15 cellular contexts compared by ENCODE assay signal in the genomic region with DNA sequence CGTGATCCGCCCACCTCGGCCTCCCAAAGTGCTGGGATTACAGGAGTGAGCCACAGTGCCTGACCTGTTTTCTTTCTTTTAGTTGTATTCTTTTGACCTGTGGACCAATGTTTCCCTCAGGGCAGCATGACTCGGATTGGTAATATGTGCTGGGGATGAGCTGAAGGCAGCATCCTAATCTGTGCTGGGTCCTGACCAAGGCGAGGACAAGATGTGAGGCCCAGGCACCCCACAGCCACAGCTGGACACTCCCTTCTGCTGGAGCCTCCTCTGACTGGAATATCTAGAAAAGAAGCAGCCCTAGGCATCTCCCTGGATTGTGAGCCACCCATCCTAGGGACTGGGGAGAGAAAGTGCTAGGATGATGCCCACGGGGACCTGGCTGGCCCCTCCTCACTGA.
DNase-seq lines count a peak whose midpoint lies in the region; ATAC-seq and TF ChIP-seq lines count a peak whose summit lies in the region.
"Had no signal": no experiment of that assay in that cellular context is flagged by ENCODE, and none has a peak within 500 bp of the region (broad histone marks: within the 10 kb centered on the region; RNA-seq: fewer than 3 reads in every experiment).

No MANE protein-coding gene starts in this region.

- H3K9ac ChIP-seq in mesenchymal stem cell (ENCODE audit: low read length): no peak overlapping the region
- H3K9ac ChIP-seq: neural progenitor cell had no signal

- no peak overlapping the region for H2AK5ac ChIP-seq in mesenchymal stem cell (ENCODE audit: low read length, severe bottlenecking)

- no peak overlapping the region for H4K91ac ChIP-seq in mesenchymal stem cell (ENCODE audit: low read length)

- no peaks in the 10 kb centered on the region for H3K79me2 ChIP-seq in ACC112 (ENCODE audit: control insufficient read depth, insufficient read depth, low read length, unreplicated experiment)

- 78% methylated on average over 6 of the region's 6 CpGs for WGBS in mesenchymal stem cell

- peak; percentile 40 for DNase-seq in HFFc6
- peak; percentile 6 for DNase-seq in mesenchymal stem cell
- DNase-seq in pons (ENCODE audit: low spot score): no peak
- DNase-seq in CD8-positive, alpha-beta memory T cell: no peak
- no peak for DNase-seq in NCI-H146 (lab: John Stamatoyannopoulos, UW)
- DNase-seq: activated naive CD8-positive, alpha-beta T cell treated with anti-CD3 and anti-CD28 coated beads for 36 hours; kidney glomerular epithelial cell; NCI-H1417 treated with DMSO at 0.1 percent for 48 hours; NCI-H748 treated with DMSO at 0.1 percent for 48 hours; OCI-M1; T1000 had no signal

- 0 out of 2 replicates have a peak overlapping the region, but pooled peaks have one; percentile 37 for H3K27ac Mint-ChIP-seq in HFFc6
- peak overlapping the region; percentile 69 for H3K27ac Mint-ChIP-seq in dendritic cell treated with granulocyte-macrophage colony-stimulating factor and Interleukin-4, amounts not matched to agents 40 ng/mL and 50 ng/mL, for 4 days
- H3K27ac Mint-ChIP-seq in CD8-positive, alpha-beta memory T cell: peak overlapping the region in 1 of 8 donors; percentile 42
- H3K27ac Mint-ChIP-seq: activated naive CD8-positive, alpha-beta T cell treated with anti-CD3 and anti-CD28 coated beads for 36 hours; neural progenitor cell had no signal

- peaks cover 49% of the 10 kb centered on the region for H3K4me1 Mint-ChIP-seq in HFFc6 (ENCODE audit: low read depth)
- peaks cover 37% of the 10 kb centered on the region for H3K4me1 Mint-ChIP-seq in dendritic cell treated with granulocyte-macrophage colony-stimulating factor and Interleukin-4, amounts not matched to agents 40 ng/mL and 50 ng/mL, for 4 days (ENCODE audit: low read depth)
- peaks cover 9 to 16% (median 12%) of the 10 kb centered on the region in 3 donors for H3K4me1 Mint-ChIP-seq in CD8-positive, alpha-beta memory T cell

- no peaks in the 10 kb centered on the region for H3K9me3 Mint-ChIP-seq in HFFc6
- no peaks in the 10 kb centered on the region for H3K9me3 Mint-ChIP-seq in dendritic cell treated with granulocyte-macrophage colony-stimulating factor and Interleukin-4, amounts not matched to agents 40 ng/mL and 50 ng/mL, for 4 days
- H3K9me3 Mint-ChIP-seq in CD8-positive, alpha-beta memory T cell: no peaks in the 10 kb centered on the region
- H3K9me3 Mint-ChIP-seq: activated naive CD8-positive, alpha-beta T cell treated with anti-CD3 and anti-CD28 coated beads for 36 hours; neural progenitor cell had no signal

- no peak overlapping the region for H4K8ac ChIP-seq in mesenchymal stem cell (ENCODE audit: low read length)

- peaks cover 38% of the 10 kb centered on the region for H3K4me1 ChIP-seq in ACC112 (ENCODE audit: control insufficient read depth, insufficient read depth, low read length, unreplicated experiment)
- H3K4me1 ChIP-seq in mesenchymal stem cell (ENCODE audit: control insufficient read depth, insufficient read depth, low read depth, low read length): peaks cover 3% of the 10 kb centered on the region
- H3K4me1 ChIP-seq in CD8-positive, alpha-beta memory T cell (ENCODE audit: insufficient read depth, low read length): no peaks in the 10 kb centered on the region

- no peaks in the 10 kb centered on the region for H3K36me3 Mint-ChIP-seq in HFFc6 (ENCODE audit: low read depth)
- no peaks in the 10 kb centered on the region for H3K36me3 Mint-ChIP-seq in dendritic cell treated with granulocyte-macrophage colony-stimulating factor and Interleukin-4, amounts not matched to agents 40 ng/mL and 50 ng/mL, for 4 days (ENCODE audit: low read depth)
- no peaks in the 10 kb centered on the region for H3K36me3 Mint-ChIP-seq in CD8-positive, alpha-beta memory T cell
- H3K36me3 Mint-ChIP-seq: activated naive CD8-positive, alpha-beta T cell treated with anti-CD3 and anti-CD28 coated beads for 36 hours; neural progenitor cell had no signal

- H3K18ac ChIP-seq in mesenchymal stem cell (ENCODE audit: low read depth in 1 of 2, low read length in 2 of 2): no peak overlapping the region

- POLR2A ChIA-PET in CD8-positive, alpha-beta memory T cell (lab: Charles Lee): interaction anchor here (0.7 kb wide), 1 partner anchor 264 kb away, joined by 8 read pairs; no protein-coding TSS in a partner anchor

- H3K4me3 ChIP-seq in ACC112 (ENCODE audit: low read depth, low read length): no peak overlapping the region
- H3K4me3 ChIP-seq in mesenchymal stem cell (ENCODE audit: insufficient read depth in 1 of 2, low read depth in 1 of 2, low read length in 2 of 2): no peak overlapping the region
- H3K4me3 ChIP-seq in CD8-positive, alpha-beta memory T cell (ENCODE audit: low read length): no peak overlapping the region
- H3K4me3 ChIP-seq: neural progenitor cell had no signal

- H2BK5ac ChIP-seq in mesenchymal stem cell (ENCODE audit: low read depth, low read length, poor library complexity, severe bottlenecking): no peak overlapping the region

- no peak overlapping the region for H3K4ac ChIP-seq in mesenchymal stem cell (ENCODE audit: low read depth in 1 of 2, low read length in 2 of 2)

- no peaks in the 10 kb centered on the region for H3K9me3 ChIP-seq in mesenchymal stem cell (ENCODE audit: control insufficient read depth, low read length)
- H3K9me3 ChIP-seq in CD8-positive, alpha-beta memory T cell (ENCODE audit: low read length): no peaks in the 10 kb centered on the region

- H2AFZ ChIP-seq in ACC112 (ENCODE audit: low read length, unreplicated experiment): no peak overlapping the region
- no peak overlapping the region for H2AFZ ChIP-seq in mesenchymal stem cell (ENCODE audit: low read depth, low read length)
- H2AFZ ChIP-seq: neural progenitor cell had no signal

- no peak overlapping the region for H2BK12ac ChIP-seq in mesenchymal stem cell (ENCODE audit: low read length in 2 of 2)

- no peaks in the 10 kb centered on the region for H3K79me1 ChIP-seq in mesenchymal stem cell (replicated peaks; ENCODE audit: low read length, poor library complexity, severe bottlenecking)

- H3K27ac ChIP-seq in ACC112 (ENCODE audit: low read depth, low read length) (peak overlapping the region; percentile 95), mesenchymal stem cell (ENCODE audit: low read length, poor library complexity, severe bottlenecking) (no peak overlapping the region)
- H3K27ac ChIP-seq in CD8-positive, alpha-beta memory T cell (ENCODE audit: low read depth, low read length): no peak overlapping the region
- H3K27ac ChIP-seq: neural progenitor cell had no signal

- ATAC-seq in GM19452 (IDR thresholded peaks at IDR 0.05; ENCODE audit: unreplicated experiment): no peak

- no peak overlapping the region for H3K4me2 ChIP-seq in mesenchymal stem cell (ENCODE audit: low read length, poor library complexity, severe bottlenecking)
- H3K4me2 ChIP-seq: neural progenitor cell had no signal

- intact Hi-C loops in dendritic cell treated with granulocyte-macrophage colony-stimulating factor and Interleukin-4, amounts not matched to agents 40 ng/mL and 50 ng/mL, for 4 days (cut with micrococcal nuclease): no loop called here

- H3K36me3 ChIP-seq in ACC112 (ENCODE audit: insufficient read depth, low read length) (no peaks in the 10 kb centered on the region), mesenchymal stem cell (ENCODE audit: control insufficient read depth in 1 of 2, insufficient read depth in 2 of 2, low read depth in 1 of 2, low read length in 2 of 2) (no peaks in the 10 kb centered on the region)
- no peaks in the 10 kb centered on the region for H3K36me3 ChIP-seq in CD8-positive, alpha-beta memory T cell (ENCODE audit: insufficient read depth, low read length)
- H3K36me3 ChIP-seq: neural progenitor cell had no signal

- H3K23ac ChIP-seq in mesenchymal stem cell (ENCODE audit: low read length in 2 of 2): no peak overlapping the region

- no peak for TF ChIP-seq CTCF in HFFc6 (IDR thresholded peaks at IDR 0.05)

- H3K27me3 ChIP-seq in ACC112 (ENCODE audit: insufficient read depth, low read length): no peaks in the 10 kb centered on the region
- H3K27me3 ChIP-seq in mesenchymal stem cell (ENCODE audit: control insufficient read depth in 1 of 2, insufficient read depth in 1 of 2, low read length in 2 of 2): peaks cover 0 to 7% of the 10 kb centered on the region in 2 experiments
- H3K27me3 ChIP-seq in CD8-positive, alpha-beta memory T cell (ENCODE audit: insufficient read depth, low read length, poor library complexity, severe bottlenecking): no peaks in the 10 kb centered on the region
- H3K27me3 ChIP-seq: neural progenitor cell had no signal

- H3K14ac ChIP-seq in mesenchymal stem cell (ENCODE audit: low read length in 2 of 2): no peak overlapping the region

- no peak overlapping the region for H2BK120ac ChIP-seq in mesenchymal stem cell (ENCODE audit: low read depth, low read length)

- CTCF ChIA-PET in CD8-positive, alpha-beta memory T cell (lab: Charles Lee): interaction anchor here (1.1 to 1.4 kb wide), 2 partner anchors 97 to 98 kb away, joined by 5 read pairs; no protein-coding TSS in a partner anchor

- no peaks in the 10 kb centered on the region; the same call in 1 of the 2 replicates for H3K27me3 Mint-ChIP-seq in HFFc6 (ENCODE audit: insufficient read depth)
- peaks cover 6% of the 10 kb centered on the region for H3K27me3 Mint-ChIP-seq in dendritic cell treated with granulocyte-macrophage colony-stimulating factor and Interleukin-4, amounts not matched to agents 40 ng/mL and 50 ng/mL, for 4 days
- peaks cover 16 to 28% of the 10 kb centered on the region in 2 donors for H3K27me3 Mint-ChIP-seq in CD8-positive, alpha-beta memory T cell

- no peak overlapping the region for H3K4me3 Mint-ChIP-seq in HFFc6
- no peak overlapping the region for H3K4me3 Mint-ChIP-seq in dendritic cell treated with granulocyte-macrophage colony-stimulating factor and Interleukin-4, amounts not matched to agents 40 ng/mL and 50 ng/mL, for 4 days
- no peak overlapping the region for H3K4me3 Mint-ChIP-seq in CD8-positive, alpha-beta memory T cell
- H3K4me3 Mint-ChIP-seq: activated naive CD8-positive, alpha-beta T cell treated with anti-CD3 and anti-CD28 coated beads for 36 hours; neural progenitor cell had no signal

- H2BK15ac ChIP-seq in mesenchymal stem cell (ENCODE audit: low read depth, poor library complexity, severe bottlenecking): no peak overlapping the region

Comparison
In these comparisons a context has a peak if more than half of its experiments do, and no peak if none do; other contexts are left out.
1. DNase-seq: peak in HFFc6 (single experiment) and mesenchymal stem cell (single experiment); none in pons (single experiment), CD8-positive, alpha-beta memory T cell (0 of 5) and NCI-H146 (single experiment).